ENCODE assay signal across 2 cellular contexts in genomic region chr11:123653997-123654565, GRCh38.
A peak's percentile ranks its signal among the peaks of the same experiment; 100 is the strongest.
TF ChIP-seq lines count a peak whose summit lies in the region.

No MANE protein-coding gene starts in this region.

TF ChIP-seq in PFSK-1, 5 proteins besides CTCF, POLR2A, EP300 and RAD21 (continued from another document):
- TF ChIP-seq REST (IDR thresholded peaks at IDR 0.05; ENCODE audit: insufficient read depth in 1 of 2, low read depth in 2 of 2, low read length in 2 of 2) (peak; percentile 96 to 97), SIN3A (IDR thresholded peaks at IDR 0.05; ENCODE audit: borderline replicate concordance, insufficient read depth, low read length) (peak; percentile 98)

TF ChIP-seq in K562, 482 proteins besides CTCF, POLR2A, EP300 and RAD21 (continued from another document):
- TF ChIP-seq ARID4B (CRISPR knock-in tag; IDR thresholded peaks at IDR 0.05) (peak; percentile 75), LCOR (CRISPR knock-in tag; IDR thresholded peaks at IDR 0.05) (peak; percentile 52; the same call in 1 of the 2 replicates), SIRT6 (IDR thresholded peaks at IDR 0.05; ENCODE audit: low read depth, low read length) (no peak), NFE2L1 (tag; IDR thresholded peaks at IDR 0.05; ENCODE audit: borderline replicate concordance, low read depth) (no peak), SAFB (IDR thresholded peaks at IDR 0.05; ENCODE audit: borderline replicate concordance, low read depth, low read length) (peak; percentile 60; the same call in 1 of the 2 replicates), EGR1 (conservative IDR thresholded peaks at IDR 0.05) (no peak), MAZ (CRISPR knock-in tag; conservative IDR thresholded peaks at IDR 0.05 in 1 of 2, IDR thresholded peaks at IDR 0.05 in 1 of 2) (peak; percentile 15 to 65; a peak in 2 of 4 replicates), ZNF232 (CRISPR knock-in tag; IDR thresholded peaks at IDR 0.05) (no peak), ZNF511 (CRISPR knock-in tag; IDR thresholded peaks at IDR 0.05) (0 out of 2 replicates have a peak, but pooled peaks have one; percentile 58), PRMT5 (CRISPR knock-in tag; IDR thresholded peaks at IDR 0.05) (0 out of 2 replicates have a peak, but pooled peaks have one; percentile 56), BACH1 (tag; IDR thresholded peaks at IDR 0.05) (no peak), PTBP1 (IDR thresholded peaks at IDR 0.05; ENCODE audit: low read depth, low read length) (no peak), NKRF (IDR thresholded peaks at IDR 0.05; ENCODE audit: borderline replicate concordance) (peak; percentile 55; the same call in 1 of the 2 replicates), SIN3A (IDR thresholded peaks at IDR 0.05; ENCODE audit: borderline replicate concordance in 2 of 2, control insufficient read depth in 1 of 2, low read depth in 2 of 2, low read length in 2 of 2) (peak; percentile 65 to 96; a peak in 3 of 4 replicates), KLF13 (tag; IDR thresholded peaks at IDR 0.05; ENCODE audit: borderline replicate concordance, low read depth) (peak; percentile 91; the same call in 1 of the 2 replicates), EWSR1 (IDR thresholded peaks at IDR 0.05; ENCODE audit: borderline replicate concordance, low read depth, partially characterized antibody) (no peak), HDAC2 (IDR thresholded peaks at IDR 0.05) (peak; percentile 41; the same call in 1 of the 2 replicates), ERF (CRISPR knock-in tag; IDR thresholded peaks at IDR 0.05) (no peak), TFAP4 (CRISPR knock-in tag; IDR thresholded peaks at IDR 0.05; ENCODE audit: borderline replicate concordance) (peak; percentile 52; the same call in 1 of the 2 replicates), REST (CRISPR knock-in tag; IDR thresholded peaks at IDR 0.05; ENCODE audit: low read depth) (peak; percentile 97), BMI1 (IDR thresholded peaks at IDR 0.05; ENCODE audit: low read length) (no peak), ZNF384 (IDR thresholded peaks at IDR 0.05; ENCODE audit: low read depth, low read length) (no peak), HDAC1 (IDR thresholded peaks at IDR 0.05) (peak in 1 of 2 experiments; percentile 89; a peak in 2 of 4 replicates), GABPB1 (CRISPR knock-in tag; IDR thresholded peaks at IDR 0.05) (0 out of 2 replicates have a peak, but pooled peaks have one; percentile 24), MLX (CRISPR knock-in tag; conservative IDR thresholded peaks at IDR 0.05) (no peak), ELF1 (tag; IDR thresholded peaks at IDR 0.05) (peak; percentile 72), NCOA6 (IDR thresholded peaks at IDR 0.05) (peak; percentile 85; the same call in 1 of the 2 replicates), SAP30 (IDR thresholded peaks at IDR 0.05; ENCODE audit: borderline replicate concordance, insufficient read depth, low read depth, low read length, poor library complexity, severe bottlenecking) (peak; percentile 87), CHCHD3 (CRISPR knock-in tag; IDR thresholded peaks at IDR 0.05) (no peak), ZNF395 (CRISPR knock-in tag; IDR thresholded peaks at IDR 0.05) (no peak), ETS1 (conservative IDR thresholded peaks at IDR 0.05; ENCODE audit: control insufficient read depth, low read depth, low read length) (peak; percentile 76; the same call in 1 of the 2 replicates), MTA3 (IDR thresholded peaks at IDR 0.05; ENCODE audit: borderline replicate concordance) (no peak), ZBTB7A (IDR thresholded peaks at IDR 0.05; ENCODE audit: borderline replicate concordance, control insufficient read depth, low read depth, low read length) (peak; percentile 88), EHMT2 (IDR thresholded peaks at IDR 0.05) (peak; percentile 91)
TF ChIP-seq in K562: peak in this region for 26.
